ENCODE assay signal across 8 cellular contexts in genomic region chr20:34363062-34364012, GRCh38. TPM values are rescaled to one million over a fixed set of nuclear protein-coding genes. Genes with fewer than 3 reads are reported as not detected.
A peak's percentile ranks its signal among the peaks of the same experiment; 100 is the strongest.
DNase-seq lines count a peak whose midpoint lies in the region; ATAC-seq, FAIRE-seq and TF ChIP-seq lines count a peak whose summit lies in the region.

Gene ITCH (plus strand): TSS chr20:34363273. CDS start chr20:34393812, 30,539 bp downstream.

- H3K4me3 ChIP-seq in OCI-LY7 (ENCODE audit: low read depth, low read length, poor library complexity, severe bottlenecking), result peak within 1 kb of the TSS; percentile 92
- H3K4me3 ChIP-seq in epithelial cell of esophagus (ENCODE audit: low read length), result peak within 1 kb of the TSS; percentile 73
- H3K4me3 ChIP-seq in mucosa of descending colon, result peak within 1 kb of the TSS; percentile 86

- no peaks in the 10 kb centered on the region for H3K9me2 ChIP-seq in OCI-LY7 (ENCODE audit: insufficient read depth, low read length)

- H3K4me1 ChIP-seq in OCI-LY7 (ENCODE audit: insufficient read depth, low read length, poor library complexity, severe bottlenecking), result peaks cover 46% of the 10 kb centered on the region
- peaks cover 37% of the 10 kb centered on the region for H3K4me1 ChIP-seq in mucosa of descending colon (ENCODE audit: low read depth)

- TF ChIP-seq CTCF in D721Med (IDR thresholded peaks at IDR 0.05; ENCODE audit: insufficient read depth, missing control alignments) (no peak), OCI-LY7 (conservative IDR thresholded peaks at IDR 0.05; ENCODE audit: low read length) (no peak), epithelial cell of esophagus (IDR thresholded peaks at IDR 0.05; ENCODE audit: insufficient read depth, low read depth, low read length, missing control alignments) (no peak), mucosa of descending colon (IDR thresholded peaks at IDR 0.05) (no peak)

- peak; percentile 94 for DNase-seq in D721Med (ENCODE audit: insufficient read length, low spot score)
- peak; percentile 98 for DNase-seq in HuH-7.5 (ENCODE audit: low spot score)
- DNase-seq in OCI-LY7 (ENCODE audit: low spot score), result peak; percentile 96
- peak; percentile 86 for DNase-seq in activated T-cell treated with anti-CD3 and anti-CD28 coated beads for 24 hours (ENCODE audit: low read depth)
- DNase-seq in epithelial cell of esophagus (ENCODE audit: low read depth), result peak; percentile 97
- DNase-seq in mucosa of descending colon, result peak; percentile 96 to 98 (median 97)
- peak; percentile 86 for DNase-seq in stimulated activated CD8-positive, alpha-beta memory T cell treated with anti-CD3 and anti-CD28 coated beads, Interleukin-4, amount 100 ng/mL, for 24 hours (ENCODE audit: low read depth)

- CTCF ChIA-PET in OCI-LY7 (lab: Charles Lee; ENCODE audit: unreplicated experiment), result interaction anchor here (0.6 to 0.9 kb wide), 3 partner anchors 50 to 1095 kb away, joined by 3 to 6 read pairs (median 5); no protein-coding TSS in a partner anchor

- H4K20me1 ChIP-seq in OCI-LY7 (ENCODE audit: insufficient read depth, low read length), result peaks cover 7% of the 10 kb centered on the region; the same call in 1 of the 2 replicates

- no peak for FAIRE-seq in D721Med (lab: Jason Lieb, UNC)

- ATAC-seq in GM21526 (IDR thresholded peaks at IDR 0.05; ENCODE audit: low FRiP score, unreplicated experiment), result peak; percentile 74
- ATAC-seq in mucosa of descending colon, result peak; percentile 100

- H3K79me2 ChIP-seq in OCI-LY7 (ENCODE audit: insufficient read depth, low read depth, low read length), result peaks cover 51% of the 10 kb centered on the region

- H3K9me3 ChIP-seq in OCI-LY7 (ENCODE audit: low read length) (no peaks in the 10 kb centered on the region), mucosa of descending colon (no peaks in the 10 kb centered on the region)

- intact Hi-C loops in OCI-LY7 (cut with micrococcal nuclease; ENCODE audit: unreplicated experiment), result no loop called here
- intact Hi-C loops in mucosa of descending colon (cut with DNase I, micrococcal nuclease), result no loop called here

- BruUV-seq in OCI-LY7 (replicated peaks; lab: Mats Ljungman, UMichigan), result no TSS peak

- H2AFZ ChIP-seq in OCI-LY7 (ENCODE audit: low read length), result peak within 1 kb of the TSS; percentile 97

- peak within 1 kb of the TSS; percentile 93 for H3K4me2 ChIP-seq in OCI-LY7 (ENCODE audit: low read length)

- peak within 1 kb of the TSS; percentile 42 for H3K27ac ChIP-seq in OCI-LY7 (ENCODE audit: low read depth, low read length, poor library complexity, severe bottlenecking)

- POLR2A ChIA-PET in OCI-LY7 (lab: Charles Lee), result interaction anchor here (0.5 to 1.6 kb wide), 18 partner anchors 8 to 704 kb away, joined by 3 to 12 read pairs (median 4); partner anchors contain the start of genes AHCY and ASIP

- H3K36me3 ChIP-seq in OCI-LY7 (ENCODE audit: insufficient read depth, low read length) (peaks cover 14% of the 10 kb centered on the region), mucosa of descending colon (ENCODE audit: low read depth) (no peaks in the 10 kb centered on the region)

RNA-seq across cellular contexts. Expression of gene ITCH, which starts in this region (rescaled TPM):
- 19.3 and 26.1 TPM in 2 replicates for total RNA-seq in OCI-LY7 (2014; rRNA removed; shearing (Covaris generic))
- total RNA-seq in OCI-LY7 (2022), result 32.2 and 36.8 TPM in 2 replicates
- total RNA-seq in mucosa of descending colon, result 10 to 100 TPM; 60.0 to 81.0 (median 75.0) TPM

Comparison
In these comparisons a context has a peak if more than half of its experiments do, and no peak if none do; other contexts are left out.
1. Peak in every context shown above with its lines: DNase-seq, ATAC-seq, H3K4me3 ChIP-seq and H3K27ac ChIP-seq.